1 cellular context compared by ENCODE assay signal in the genomic region with DNA sequence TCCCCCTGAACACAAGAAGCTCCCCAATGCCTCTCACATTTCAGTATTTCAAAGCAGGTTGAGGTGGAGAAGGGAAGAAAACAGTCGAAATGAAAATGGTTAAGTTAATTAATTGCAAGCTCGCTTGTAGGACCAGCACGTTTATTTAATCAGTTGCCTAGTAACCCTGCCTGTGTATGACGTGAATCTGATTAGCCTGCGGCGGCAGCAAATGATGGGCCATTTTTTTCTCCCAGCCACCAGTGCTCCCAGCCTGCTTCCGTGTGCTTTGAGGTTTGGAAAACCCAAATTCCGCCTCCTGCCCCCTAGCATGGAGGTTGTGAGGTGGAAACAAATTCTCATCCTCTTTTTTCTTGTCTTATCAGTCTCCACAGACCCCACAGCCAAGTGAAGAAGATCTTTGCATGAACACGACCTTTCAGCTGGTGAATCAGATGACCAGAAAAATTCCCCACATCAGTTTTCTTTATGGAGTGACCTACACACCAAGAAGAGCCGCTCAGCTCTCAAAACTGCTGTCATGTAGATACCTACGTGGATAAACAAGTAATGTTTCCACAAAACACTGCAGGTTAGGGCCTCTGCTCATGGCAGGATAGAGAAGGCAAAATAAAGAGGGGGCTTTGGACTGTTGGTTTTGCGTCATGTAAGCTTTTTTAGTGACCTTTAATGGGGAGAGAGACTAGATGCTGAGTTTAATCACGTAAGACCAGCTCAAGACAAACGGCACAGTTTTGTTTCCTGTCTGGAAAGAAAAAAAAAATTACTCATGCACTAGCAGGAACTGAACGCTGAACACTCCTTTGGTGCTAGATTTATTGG.
TF ChIP-seq lines count a peak whose summit lies in the region.

No MANE protein-coding gene starts in this region.

TF ChIP-seq in GM23338, 12 proteins besides CTCF, POLR2A, EP300 and RAD21 (continued from another document):
- TF ChIP-seq ZNF331 (CRISPR knock-in tag; IDR thresholded peaks at IDR 0.05; ENCODE audit: low read depth) (no peak), STAT1 (IDR thresholded peaks at IDR 0.05; ENCODE audit: unreplicated experiment) (no peak), ZNF114 (CRISPR knock-in tag; IDR thresholded peaks at IDR 0.05) (no peak), EZH2phosphoT487 (IDR thresholded peaks at IDR 0.05; ENCODE audit: unreplicated experiment) (no peak), CREB1 (CRISPR knock-in tag; IDR thresholded peaks at IDR 0.05; ENCODE audit: low read depth) (no peak), NANOG (IDR thresholded peaks at IDR 0.05; ENCODE audit: borderline replicate concordance) (no peak)
- TF ChIP-seq, protein P1, sequence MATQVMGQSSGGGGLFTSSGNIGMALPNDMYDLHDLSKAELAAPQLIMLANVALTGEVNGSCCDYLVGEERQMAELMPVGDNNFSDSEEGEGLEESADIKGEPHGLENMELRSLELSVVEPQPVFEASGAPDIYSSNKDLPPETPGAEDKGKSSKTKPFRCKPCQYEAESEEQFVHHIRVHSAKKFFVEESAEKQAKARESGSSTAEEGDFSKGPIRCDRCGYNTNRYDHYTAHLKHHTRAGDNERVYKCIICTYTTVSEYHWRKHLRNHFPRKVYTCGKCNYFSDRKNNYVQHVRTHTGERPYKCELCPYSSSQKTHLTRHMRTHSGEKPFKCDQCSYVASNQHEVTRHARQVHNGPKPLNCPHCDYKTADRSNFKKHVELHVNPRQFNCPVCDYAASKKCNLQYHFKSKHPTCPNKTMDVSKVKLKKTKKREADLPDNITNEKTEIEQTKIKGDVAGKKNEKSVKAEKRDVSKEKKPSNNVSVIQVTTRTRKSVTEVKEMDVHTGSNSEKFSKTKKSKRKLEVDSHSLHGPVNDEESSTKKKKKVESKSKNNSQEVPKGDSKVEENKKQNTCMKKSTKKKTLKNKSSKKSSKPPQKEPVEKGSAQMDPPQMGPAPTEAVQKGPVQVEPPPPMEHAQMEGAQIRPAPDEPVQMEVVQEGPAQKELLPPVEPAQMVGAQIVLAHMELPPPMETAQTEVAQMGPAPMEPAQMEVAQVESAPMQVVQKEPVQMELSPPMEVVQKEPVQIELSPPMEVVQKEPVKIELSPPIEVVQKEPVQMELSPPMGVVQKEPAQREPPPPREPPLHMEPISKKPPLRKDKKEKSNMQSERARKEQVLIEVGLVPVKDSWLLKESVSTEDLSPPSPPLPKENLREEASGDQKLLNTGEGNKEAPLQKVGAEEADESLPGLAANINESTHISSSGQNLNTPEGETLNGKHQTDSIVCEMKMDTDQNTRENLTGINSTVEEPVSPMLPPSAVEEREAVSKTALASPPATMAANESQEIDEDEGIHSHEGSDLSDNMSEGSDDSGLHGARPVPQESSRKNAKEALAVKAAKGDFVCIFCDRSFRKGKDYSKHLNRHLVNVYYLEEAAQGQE (IDR thresholded peaks at IDR 0.05; ENCODE audit: unreplicated experiment): no peak
- TF ChIP-seq, protein P2, sequence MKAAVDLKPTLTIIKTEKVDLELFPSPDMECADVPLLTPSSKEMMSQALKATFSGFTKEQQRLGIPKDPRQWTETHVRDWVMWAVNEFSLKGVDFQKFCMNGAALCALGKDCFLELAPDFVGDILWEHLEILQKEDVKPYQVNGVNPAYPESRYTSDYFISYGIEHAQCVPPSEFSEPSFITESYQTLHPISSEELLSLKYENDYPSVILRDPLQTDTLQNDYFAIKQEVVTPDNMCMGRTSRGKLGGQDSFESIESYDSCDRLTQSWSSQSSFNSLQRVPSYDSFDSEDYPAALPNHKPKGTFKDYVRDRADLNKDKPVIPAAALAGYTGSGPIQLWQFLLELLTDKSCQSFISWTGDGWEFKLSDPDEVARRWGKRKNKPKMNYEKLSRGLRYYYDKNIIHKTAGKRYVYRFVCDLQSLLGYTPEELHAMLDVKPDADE (IDR thresholded peaks at IDR 0.05): no peak
TF ChIP-seq in GM23338: peak in this region for 0.
